Comparison of ENCODE assay signal across 2 cellular contexts in genomic region chr14:60691383-60692113, GRCh38.
TF ChIP-seq lines count a peak whose summit lies in the region.

No MANE protein-coding gene starts in this region.

TF ChIP-seq in SK-N-SH, 30 proteins besides CTCF, POLR2A, EP300 and RAD21 (continued from another document):
- no peak for TF ChIP-seq REST (IDR thresholded peaks at IDR 0.05; ENCODE audit: low read depth, low read length)
- no peak for TF ChIP-seq FOSL2 (IDR thresholded peaks at IDR 0.05; ENCODE audit: borderline replicate concordance, low read depth)

TF ChIP-seq in SK-N-SH treated with all-trans-retinoic acid at 6 μM for 48 hours, 23 proteins besides CTCF, POLR2A, EP300 and RAD21 (continued from another document):
- TF ChIP-seq TSHZ2 (CRISPR knock-in tag; IDR thresholded peaks at IDR 0.05) (no peak), TOX (CRISPR knock-in tag; IDR thresholded peaks at IDR 0.05; ENCODE audit: borderline replicate concordance) (no peak)
